13 cellular contexts compared by ENCODE assay signal in genomic region chr16:75211286-75211685, GRCh38. TPM values are rescaled to one million over a fixed set of nuclear protein-coding genes. Genes with fewer than 3 reads are reported as not detected.
"Had no signal": no experiment of that assay in that cellular context is flagged by ENCODE, and none has a peak within 500 bp of the region (broad histone marks: within the 10 kb centered on the region; RNA-seq: fewer than 3 reads in every experiment).

No MANE protein-coding gene starts in this region.

RNA-seq across cellular contexts. Expression of gene CTRB2, which starts 4.3 kb away (rescaled TPM):
- total RNA-seq: activated B cell treated with CpG ODN at 0.5 μM for 24 hours; activated CD4-positive, alpha-beta memory T cell treated with anti-CD3 and anti-CD28 coated beads for 36 hours; activated CD4-positive, alpha-beta memory T cell treated with anti-CD3 and anti-CD28 coated beads, Interleukin-2, amount 10 ng/mL, durations not matched to agents 7 days and 5 days; activated CD4-positive, alpha-beta T cell treated with anti-CD3 and anti-CD28 coated beads for 36 hours; activated CD4-positive, alpha-beta T cell treated with anti-CD3 and anti-CD28 coated beads, Interleukin-2, amount 10 ng/mL, durations not matched to agents 24 days and 14 days; activated CD4-positive, alpha-beta T cell treated with anti-CD3 and anti-CD28 coated beads, Interleukin-2, amount 10 ng/mL, durations not matched to agents 7 days and 5 days; activated CD8-positive, alpha-beta memory T cell treated with anti-CD3 and anti-CD28 coated beads for 36 hours; activated CD8-positive, alpha-beta memory T cell treated with anti-CD3 and anti-CD28 coated beads, Interleukin-2, amount 10 ng/mL, durations not matched to agents 7 days and 5 days; activated CD8-positive, alpha-beta T cell treated with anti-CD3 and anti-CD28 coated beads for 36 hours; activated CD8-positive, alpha-beta T cell treated with anti-CD3 and anti-CD28 coated beads, Interleukin-2, amount 10 ng/mL, durations not matched to agents 7 days and 5 days; T-helper 1 cell treated with Interleukin-12 subunit alpha and Interleukin-12 subunit beta and Interleukin-4 antibody, amounts not matched to agents 30 ng/mL and 1 ng/mL, for 36 hours; T-helper 17 cell; T-helper 2 cell treated with Interferon-gamma antibody and Interleukin-4, amounts not matched to agents 100 ng/mL and 5 ng/mL, for 36 hours had no signal

RNA-seq across cellular contexts. Expression of gene CTRB1, which starts 7.5 kb away (rescaled TPM):
- total RNA-seq: activated B cell treated with CpG ODN at 0.5 μM for 24 hours; activated CD4-positive, alpha-beta memory T cell treated with anti-CD3 and anti-CD28 coated beads for 36 hours; activated CD4-positive, alpha-beta memory T cell treated with anti-CD3 and anti-CD28 coated beads, Interleukin-2, amount 10 ng/mL, durations not matched to agents 7 days and 5 days; activated CD4-positive, alpha-beta T cell treated with anti-CD3 and anti-CD28 coated beads for 36 hours; activated CD4-positive, alpha-beta T cell treated with anti-CD3 and anti-CD28 coated beads, Interleukin-2, amount 10 ng/mL, durations not matched to agents 24 days and 14 days; activated CD4-positive, alpha-beta T cell treated with anti-CD3 and anti-CD28 coated beads, Interleukin-2, amount 10 ng/mL, durations not matched to agents 7 days and 5 days; activated CD8-positive, alpha-beta memory T cell treated with anti-CD3 and anti-CD28 coated beads for 36 hours; activated CD8-positive, alpha-beta memory T cell treated with anti-CD3 and anti-CD28 coated beads, Interleukin-2, amount 10 ng/mL, durations not matched to agents 7 days and 5 days; activated CD8-positive, alpha-beta T cell treated with anti-CD3 and anti-CD28 coated beads for 36 hours; activated CD8-positive, alpha-beta T cell treated with anti-CD3 and anti-CD28 coated beads, Interleukin-2, amount 10 ng/mL, durations not matched to agents 7 days and 5 days; T-helper 1 cell treated with Interleukin-12 subunit alpha and Interleukin-12 subunit beta and Interleukin-4 antibody, amounts not matched to agents 30 ng/mL and 1 ng/mL, for 36 hours; T-helper 17 cell; T-helper 2 cell treated with Interferon-gamma antibody and Interleukin-4, amounts not matched to agents 100 ng/mL and 5 ng/mL, for 36 hours had no signal

RNA-seq across cellular contexts. Expression of gene BCAR1, which starts 40.1 kb away (rescaled TPM):
- total RNA-seq: activated B cell treated with CpG ODN at 0.5 μM for 24 hours; activated CD4-positive, alpha-beta memory T cell treated with anti-CD3 and anti-CD28 coated beads, Interleukin-2, amount 10 ng/mL, durations not matched to agents 7 days and 5 days; T-helper 1 cell treated with Interleukin-12 subunit alpha and Interleukin-12 subunit beta and Interleukin-4 antibody, amounts not matched to agents 30 ng/mL and 1 ng/mL, for 36 hours; T-helper 2 cell treated with Interferon-gamma antibody and Interleukin-4, amounts not matched to agents 100 ng/mL and 5 ng/mL, for 36 hours had no signal
